In genomic region chr1:43563779-43564616, GRCh38 we compare ENCODE assay signal across 11 cellular contexts. TPM values are rescaled to one million over a fixed set of nuclear protein-coding genes. Genes with fewer than 3 reads are reported as not detected.
DNase-seq lines count a peak whose midpoint lies in the region; ATAC-seq and TF ChIP-seq lines count a peak whose summit lies in the region.
"Had no signal": no experiment of that assay in that cellular context is flagged by ENCODE, and none has a peak within 500 bp of the region (broad histone marks: within the 10 kb centered on the region; RNA-seq: fewer than 3 reads in every experiment).

No MANE protein-coding gene starts in this region.

- H3K4me3 ChIP-seq in fibroblast of the aortic adventitia (ENCODE audit: low read depth, low read length) (no peak overlapping the region), rectal smooth muscle tissue (ENCODE audit: low read length) (no peak overlapping the region), mesendoderm (ENCODE audit: low read length) (no peak overlapping the region)
- H3K4me3 ChIP-seq: HAP-1 had no signal

- no peak overlapping the region for H3K56ac ChIP-seq in mesendoderm (ENCODE audit: low read length)

- no CpG with 5 or more reads among the region's 20 CpGs for WGBS in mesendoderm (ENCODE audit: extremely low coverage, insufficient coverage, low lambda C conversion rate)

- no peak overlapping the region for H3K9ac ChIP-seq in rectal smooth muscle tissue (ENCODE audit: low read length)
- H3K9ac ChIP-seq in mesendoderm (ENCODE audit: low read length): no peak overlapping the region

- H3K4me1 ChIP-seq in rectal smooth muscle tissue (ENCODE audit: control insufficient read depth, insufficient read depth, low read length) (peaks cover 21% of the 10 kb centered on the region), mesendoderm (ENCODE audit: control insufficient read depth, low read depth, low read length) (peaks cover 18% of the 10 kb centered on the region)
- H3K4me1 ChIP-seq: HAP-1 had no signal

- H3K36me3 ChIP-seq in rectal smooth muscle tissue (ENCODE audit: control insufficient read depth, insufficient read depth, low read length) (no peaks in the 10 kb centered on the region), mesendoderm (ENCODE audit: control insufficient read depth, insufficient read depth, low read length) (peaks cover 2% of the 10 kb centered on the region)
- H3K36me3 ChIP-seq: HAP-1 had no signal

- H3K79me2 ChIP-seq in mesendoderm (ENCODE audit: control insufficient read depth, insufficient read depth, low read length): peaks cover 14% of the 10 kb centered on the region

- H2AK5ac ChIP-seq in mesendoderm (ENCODE audit: low read length): no peak overlapping the region

- ATAC-seq in HG02884 (IDR thresholded peaks at IDR 0.05; ENCODE audit: unreplicated experiment) (no peak), GM21717 (IDR thresholded peaks at IDR 0.05; ENCODE audit: unreplicated experiment) (no peak)
- ATAC-seq: activated CD4-positive, CD25-positive, alpha-beta regulatory T cell treated with anti-CD3 and anti-CD28 coated beads, Interleukin-2, amount 50 U/mL, for 24 hours had no signal

- H2BK5ac ChIP-seq in mesendoderm (ENCODE audit: low read length): no peak overlapping the region

- no peak for TF ChIP-seq CTCF in fibroblast of the aortic adventitia (IDR thresholded peaks at IDR 0.05; ENCODE audit: insufficient read depth, low read length)

- no peak overlapping the region for H3K23ac ChIP-seq in mesendoderm (ENCODE audit: low read length)

- no peak overlapping the region for H3K18ac ChIP-seq in mesendoderm (ENCODE audit: low read length)

- no peak overlapping the region for H3K4ac ChIP-seq in mesendoderm (ENCODE audit: low read depth, low read length)

- no peak overlapping the region for H4K8ac ChIP-seq in mesendoderm (ENCODE audit: low read depth, low read length)

- no peak overlapping the region for H2BK120ac ChIP-seq in mesendoderm (ENCODE audit: low read depth, low read length)

- H3K27ac ChIP-seq in rectal smooth muscle tissue (ENCODE audit: low read depth, low read length) (peak overlapping the region; percentile 67), mesendoderm (ENCODE audit: low read depth, low read length) (no peak overlapping the region)

- DNase-seq in DMS 273 (lab: John Stamatoyannopoulos, UW; ENCODE audit: unreplicated experiment) (peak; percentile 90), SK-N-DZ (ENCODE audit: low spot score) (peak; percentile 20), fibroblast of the aortic adventitia (ENCODE audit: low read depth) (peak; percentile 17), EL (no peak), mesendoderm (no peak)
- DNase-seq: RPMI8226 had no signal

- H2BK15ac ChIP-seq in mesendoderm (replicated peaks; ENCODE audit: low read depth): no peak overlapping the region

- peaks cover 28% of the 10 kb centered on the region for H3K79me1 ChIP-seq in mesendoderm (ENCODE audit: low read length)

- no peak overlapping the region for H4K5ac ChIP-seq in mesendoderm (ENCODE audit: low read length)

- H3K27me3 ChIP-seq in rectal smooth muscle tissue (ENCODE audit: control insufficient read depth, insufficient read depth, low read length) (no peaks in the 10 kb centered on the region), mesendoderm (ENCODE audit: insufficient read depth, low read length, poor library complexity) (no peaks in the 10 kb centered on the region)

- H3K4me2 ChIP-seq in mesendoderm (ENCODE audit: low read length): no peak overlapping the region

RNA-seq across cellular contexts. Expression of gene PTPRF, which starts 33.3 kb away (rescaled TPM):
- 22.6 and 33.7 TPM in 2 replicates for polyA plus RNA-seq in SK-N-DZ (2014; cell fraction: cytosol; rRNA removed)
- polyA plus RNA-seq in SK-N-DZ (2014; cell fraction: nucleus; rRNA removed): 27.5 and 42.1 TPM in 2 replicates
- 18.2 and 23.6 TPM in 2 replicates for total RNA-seq in fibroblast of the aortic adventitia (ENCODE audit: low replicate concordance)
- 91.9 TPM for polyA plus RNA-seq in mesendoderm (2013, experiment 1 of 2)
- 92.8 TPM for polyA plus RNA-seq in mesendoderm (2013, experiment 2 of 2)

Comparison
In these comparisons a context has a peak if more than half of its experiments do, and no peak if none do; other contexts are left out.
1. DNase-seq: peak in DMS 273 (single experiment), SK-N-DZ (single experiment) and fibroblast of the aortic adventitia (single experiment); none in EL (single experiment) and mesendoderm (single experiment).